ENCODE assay signal across 14 cellular contexts in genomic region chr14:75156111-75156510, GRCh38. TPM values are rescaled to one million over a fixed set of nuclear protein-coding genes. Genes with fewer than 3 reads are reported as not detected.
A peak's percentile ranks its signal among the peaks of the same experiment; 100 is the strongest.
DNase-seq lines count a peak whose midpoint lies in the region; ATAC-seq and TF ChIP-seq lines count a peak whose summit lies in the region.
"Had no signal": no experiment of that assay in that cellular context is flagged by ENCODE, and none has a peak within 500 bp of the region (broad histone marks: within the 10 kb centered on the region; RNA-seq: fewer than 3 reads in every experiment).

No MANE protein-coding gene starts in this region.

- no peak overlapping the region for H3K4me2 ChIP-seq in smooth muscle cell

- no peaks in the 10 kb centered on the region for H3K9me3 ChIP-seq in Caco-2
- no peaks in the 10 kb centered on the region for H3K9me3 ChIP-seq in smooth muscle cell (replicated peaks; ENCODE audit: low read depth)

- no peak overlapping the region for H3K27ac Mint-ChIP-seq in T-helper 2 cell treated with Interferon-gamma antibody and Interleukin-4, amounts not matched to agents 5 μg/mL and 100 μg/mL, for 36 hours
- H3K27ac Mint-ChIP-seq in Caco-2 (ENCODE audit: unreplicated experiment): peak overlapping the region; percentile 7
- peak overlapping the region; percentile 9 for H3K27ac Mint-ChIP-seq in activated T-helper 17 cell treated with anti-CD3 and anti-CD28 coated beads, Interleukin-2, amount 50 U/mL, for 72 hours
- H3K27ac Mint-ChIP-seq in effector memory CD8-positive, alpha-beta T cell: peak overlapping the region; percentile 47 to 57

- no peak for ATAC-seq in activated T-helper 17 cell treated with anti-CD3 and anti-CD28 coated beads, Interleukin-2, amount 50 U/mL, for 72 hours (replicated peaks)
- ATAC-seq in effector memory CD8-positive, alpha-beta T cell (replicated peaks): no peak
- ATAC-seq: GM12878, HCT116 had no signal

- H2AFZ ChIP-seq in smooth muscle cell (ENCODE audit: low read depth): no peak overlapping the region
- H2AFZ ChIP-seq: GM23248 had no signal

- peak overlapping the region; percentile 13 for H3K4me3 Mint-ChIP-seq in T-helper 2 cell treated with Interferon-gamma antibody and Interleukin-4, amounts not matched to agents 5 μg/mL and 100 μg/mL, for 36 hours
- no peak overlapping the region for H3K4me3 Mint-ChIP-seq in Caco-2 (ENCODE audit: unreplicated experiment)
- H3K4me3 Mint-ChIP-seq in activated T-helper 17 cell treated with anti-CD3 and anti-CD28 coated beads, Interleukin-2, amount 50 U/mL, for 72 hours: peak overlapping the region; percentile 0
- no peak overlapping the region for H3K4me3 Mint-ChIP-seq in effector memory CD8-positive, alpha-beta T cell
- H3K4me3 Mint-ChIP-seq: CD14-positive monocyte had no signal

- H3K27ac ChIP-seq in smooth muscle cell (ENCODE audit: low read depth): no peak overlapping the region
- H3K27ac ChIP-seq: 22Rv1, GM23248 had no signal

- H3K4me3 ChIP-seq in Caco-2 (ENCODE audit: low read depth, low read length) (no peak overlapping the region), smooth muscle cell (no peak overlapping the region)
- H3K4me3 ChIP-seq: GM12878, GM23248 had no signal

- CTCF ChIA-PET in Caco-2 (lab: Charles Lee): no interaction called here

- POLR2A ChIA-PET in Caco-2 (lab: Charles Lee): no interaction called here

- H3K27me3 Mint-ChIP-seq in T-helper 2 cell treated with Interferon-gamma antibody and Interleukin-4, amounts not matched to agents 5 μg/mL and 100 μg/mL, for 36 hours (ENCODE audit: low read depth): no peaks in the 10 kb centered on the region
- no peaks in the 10 kb centered on the region for H3K27me3 Mint-ChIP-seq in Caco-2 (ENCODE audit: insufficient read depth, unreplicated experiment)
- no peaks in the 10 kb centered on the region for H3K27me3 Mint-ChIP-seq in activated T-helper 17 cell treated with anti-CD3 and anti-CD28 coated beads, Interleukin-2, amount 50 U/mL, for 72 hours
- H3K27me3 Mint-ChIP-seq in effector memory CD8-positive, alpha-beta T cell: no peaks in the 10 kb centered on the region

- H3K4me1 ChIP-seq in Caco-2 (peaks cover 18% of the 10 kb centered on the region; the same call in 1 of the 2 replicates), smooth muscle cell (ENCODE audit: low read depth) (peaks cover 5% of the 10 kb centered on the region)

- intact Hi-C loops in Caco-2 (cut with micrococcal nuclease; ENCODE audit: unreplicated experiment): no loop called here

- no TSS peak for BruUV-seq in Caco-2 (replicated peaks; lab: Mats Ljungman, UMichigan)

- no peaks in the 10 kb centered on the region for H3K36me3 ChIP-seq in Caco-2 (ENCODE audit: control insufficient read depth, insufficient read depth, low read length)
- H3K36me3 ChIP-seq in smooth muscle cell (ENCODE audit: low read depth): no peaks in the 10 kb centered on the region

- WGBS in smooth muscle cell (ENCODE audit: low lambda C conversion rate): 100% methylated on average over 1 of the region's 1 CpG

- TF ChIP-seq CTCF in Caco-2 (IDR thresholded peaks at IDR 0.05; ENCODE audit: insufficient read depth in 1 of 2, low read depth in 1 of 2, low read length in 1 of 2, severe bottlenecking in 1 of 2, unreplicated experiment in 1 of 2): no peak
- no peak for TF ChIP-seq CTCF in smooth muscle cell (IDR thresholded peaks at IDR 0.05; ENCODE audit: borderline replicate concordance, insufficient read depth, poor library complexity, severe bottlenecking)

- H4K20me1 ChIP-seq in smooth muscle cell (ENCODE audit: low read depth): peaks cover 98% of the 10 kb centered on the region

- H3K9me3 Mint-ChIP-seq in T-helper 2 cell treated with Interferon-gamma antibody and Interleukin-4, amounts not matched to agents 5 μg/mL and 100 μg/mL, for 36 hours: no peaks in the 10 kb centered on the region
- no peaks in the 10 kb centered on the region for H3K9me3 Mint-ChIP-seq in Caco-2 (ENCODE audit: unreplicated experiment)
- H3K9me3 Mint-ChIP-seq in activated T-helper 17 cell treated with anti-CD3 and anti-CD28 coated beads, Interleukin-2, amount 50 U/mL, for 72 hours: no peaks in the 10 kb centered on the region
- H3K9me3 Mint-ChIP-seq in effector memory CD8-positive, alpha-beta T cell: no peaks in the 10 kb centered on the region
- H3K9me3 Mint-ChIP-seq: CD14-positive monocyte had no signal

- peaks cover 47% of the 10 kb centered on the region for H3K4me1 Mint-ChIP-seq in T-helper 2 cell treated with Interferon-gamma antibody and Interleukin-4, amounts not matched to agents 5 μg/mL and 100 μg/mL, for 36 hours (ENCODE audit: low read depth)
- H3K4me1 Mint-ChIP-seq in Caco-2 (ENCODE audit: low read depth, unreplicated experiment): peaks cover 17% of the 10 kb centered on the region
- H3K4me1 Mint-ChIP-seq in activated T-helper 17 cell treated with anti-CD3 and anti-CD28 coated beads, Interleukin-2, amount 50 U/mL, for 72 hours: peaks cover 45% of the 10 kb centered on the region
- H3K4me1 Mint-ChIP-seq in effector memory CD8-positive, alpha-beta T cell (ENCODE audit: low read depth in 2 of 2): peaks cover 39 to 56% of the 10 kb centered on the region in 2 donors

- H3K27me3 ChIP-seq in Caco-2 (replicated peaks; ENCODE audit: control insufficient read depth, insufficient read depth, low read length) (no peaks in the 10 kb centered on the region), smooth muscle cell (ENCODE audit: low read depth) (no peaks in the 10 kb centered on the region)

- H3K79me2 ChIP-seq in smooth muscle cell (ENCODE audit: low read depth): peaks cover 86% of the 10 kb centered on the region

- no peaks in the 10 kb centered on the region for H3F3A ChIP-seq in smooth muscle cell (ENCODE audit: low read depth)

- H3K9ac ChIP-seq in smooth muscle cell (ENCODE audit: low read depth): no peak overlapping the region
- H3K9ac ChIP-seq: GM23248 had no signal

- H3K36me3 Mint-ChIP-seq in T-helper 2 cell treated with Interferon-gamma antibody and Interleukin-4, amounts not matched to agents 5 μg/mL and 100 μg/mL, for 36 hours (ENCODE audit: low read depth): peaks cover 31% of the 10 kb centered on the region
- peaks cover 7% of the 10 kb centered on the region for H3K36me3 Mint-ChIP-seq in Caco-2 (ENCODE audit: insufficient read depth, unreplicated experiment)
- peaks cover 38% of the 10 kb centered on the region for H3K36me3 Mint-ChIP-seq in activated T-helper 17 cell treated with anti-CD3 and anti-CD28 coated beads, Interleukin-2, amount 50 U/mL, for 72 hours (ENCODE audit: low read depth)
- H3K36me3 Mint-ChIP-seq in effector memory CD8-positive, alpha-beta T cell (ENCODE audit: insufficient read depth): peaks cover 15% of the 10 kb centered on the region

- DNase-seq in T-helper 2 cell treated with Interferon-gamma antibody and Interleukin-4, amounts not matched to agents 5 μg/mL and 100 μg/mL, for 36 hours (ENCODE audit: low spot score): no peak
- DNase-seq in T-helper 2 cell (no peak), Caco-2 (no peak), smooth muscle cell (lab: John Stamatoyannopoulos, UW; ENCODE audit: unreplicated experiment) (no peak), cerebellar cortex (ENCODE audit: low spot score) (no peak)
- no peak for DNase-seq in effector memory CD8-positive, alpha-beta T cell
- DNase-seq in effector CD4-positive, alpha-beta T cell: no peak
- DNase-seq: DMS79, GM23248 had no signal

RNA-seq across cellular contexts. Expression of gene TMED10, which starts 20.3 kb away (rescaled TPM):
- total RNA-seq in Caco-2 (2022): 236 and 255 TPM in 2 replicates
- 100 to 1,000 TPM; 142 to 179 TPM for total RNA-seq in activated T-helper 17 cell treated with anti-CD3 and anti-CD28 coated beads, Interleukin-2, amount 50 U/mL, for 72 hours
- 566 and 645 TPM in 2 replicates for total RNA-seq in smooth muscle cell
- polyA plus RNA-seq in smooth muscle cell: 403 and 473 TPM in 2 replicates

RNA-seq across cellular contexts. Expression of gene NEK9, which starts 29.3 kb away (rescaled TPM):
- total RNA-seq in Caco-2 (2022) (64.0 and 69.2 TPM in 2 replicates), smooth muscle cell (17.8 and 34.4 TPM in 2 replicates)
- 10 to 100 TPM; 49.4 to 52.4 TPM for total RNA-seq in activated T-helper 17 cell treated with anti-CD3 and anti-CD28 coated beads, Interleukin-2, amount 50 U/mL, for 72 hours
- 10.5 and 12.4 TPM in 2 replicates for polyA plus RNA-seq in smooth muscle cell

Comparison
In these comparisons a context has a peak if more than half of its experiments do, and no peak if none do; other contexts are left out.
1. H3K4me3 Mint-ChIP-seq: peak in T-helper 2 cell treated with Interferon-gamma antibody and Interleukin-4, amounts not matched to agents 5 μg/mL and 100 μg/mL, for 36 hours (single experiment) and activated T-helper 17 cell treated with anti-CD3 and anti-CD28 coated beads, Interleukin-2, amount 50 U/mL, for 72 hours (single experiment); none in Caco-2 (single experiment) and effector memory CD8-positive, alpha-beta T cell (0 of 2).